ENCODE assay signal across 28 cellular contexts in genomic region chr5:115869256-115869655, GRCh38. TPM values are rescaled to one million over a fixed set of nuclear protein-coding genes. Genes with fewer than 3 reads are reported as not detected.
"Had no signal": no experiment of that assay in that cellular context is flagged by ENCODE, and none has a peak within 500 bp of the region (broad histone marks: within the 10 kb centered on the region; RNA-seq: fewer than 3 reads in every experiment).

No MANE protein-coding gene starts in this region.

- H3K27me3 Mint-ChIP-seq: dendritic cell treated with granulocyte-macrophage colony-stimulating factor and Interleukin-4, amounts not matched to agents 40 ng/mL and 50 ng/mL, for 4 days; naive thymus-derived CD8-positive, alpha-beta T cell; progenitor cell of endocrine pancreas; stimulated activated naive CD8-positive, alpha-beta T cell treated with anti-CD3 and anti-CD28 coated beads, Interleukin-15, amount 100 ng/mL, for 72 hours had no signal

- H3K27ac ChIP-seq: colonic mucosa, esophagus muscularis mucosa, parathyroid adenoma, right atrium auricular region, suprapubic skin, transverse colon, upper lobe of right lung, uterus had no signal

- H3K27me3 ChIP-seq: colonic mucosa, esophagus muscularis mucosa, right atrium auricular region, suprapubic skin, transverse colon, upper lobe of right lung, uterus had no signal

- H3K4me3 Mint-ChIP-seq: dendritic cell treated with granulocyte-macrophage colony-stimulating factor and Interleukin-4, amounts not matched to agents 40 ng/mL and 50 ng/mL, for 4 days; endodermal cell; naive thymus-derived CD8-positive, alpha-beta T cell; nephron progenitor cell; stimulated activated naive CD8-positive, alpha-beta T cell treated with anti-CD3 and anti-CD28 coated beads, Interleukin-15, amount 100 ng/mL, for 72 hours had no signal

- H3K4me3 ChIP-seq: colonic mucosa, esophagus muscularis mucosa, lung, right atrium auricular region, smooth muscle cell, suprapubic skin, transverse colon, upper lobe of right lung, uterus had no signal

- H3K4me2 ChIP-seq: smooth muscle cell had no signal

- H3K4me1 Mint-ChIP-seq: nephron progenitor cell; stimulated activated naive CD8-positive, alpha-beta T cell treated with anti-CD3 and anti-CD28 coated beads, Interleukin-15, amount 100 ng/mL, for 72 hours had no signal

- H3K79me2 ChIP-seq: parathyroid adenoma had no signal

- H3K4me1 ChIP-seq: colonic mucosa, right atrium auricular region, suprapubic skin, uterus had no signal

- H3K36me3 ChIP-seq: colonic mucosa, uterus had no signal

- H3K9me3 Mint-ChIP-seq: dendritic cell treated with granulocyte-macrophage colony-stimulating factor and Interleukin-4, amounts not matched to agents 40 ng/mL and 50 ng/mL, for 4 days; endodermal cell; naive thymus-derived CD8-positive, alpha-beta T cell; nephron progenitor cell; stimulated activated naive CD8-positive, alpha-beta T cell treated with anti-CD3 and anti-CD28 coated beads, Interleukin-15, amount 100 ng/mL, for 72 hours had no signal

- H3K9me3 ChIP-seq: colonic mucosa, esophagus muscularis mucosa, right atrium auricular region, suprapubic skin, transverse colon, upper lobe of right lung, uterus had no signal

- H3K9ac ChIP-seq: parathyroid adenoma had no signal

- H2AFZ ChIP-seq: parathyroid adenoma had no signal

- H3K27ac Mint-ChIP-seq: dendritic cell treated with granulocyte-macrophage colony-stimulating factor and Interleukin-4, amounts not matched to agents 40 ng/mL and 50 ng/mL, for 4 days; endodermal cell; naive thymus-derived CD8-positive, alpha-beta T cell; nephron progenitor cell; progenitor cell of endocrine pancreas; stimulated activated naive CD8-positive, alpha-beta T cell treated with anti-CD3 and anti-CD28 coated beads, Interleukin-15, amount 100 ng/mL, for 72 hours had no signal

- ATAC-seq: left lobe of liver; naive thymus-derived CD8-positive, alpha-beta T cell; sciatic nerve; stimulated activated naive CD8-positive, alpha-beta T cell treated with anti-CD3 and anti-CD28 coated beads, Interleukin-15, amount 100 ng/mL, for 72 hours; upper lobe of right lung had no signal

- DNase-seq: colonic mucosa; effector CD8-positive, alpha-beta T cell; endodermal cell; foreskin melanocyte; kidney; mesendoderm; midbrain; naive thymus-derived CD8-positive, alpha-beta T cell; nephron progenitor cell; stimulated activated CD4-positive, alpha-beta T cell treated with anti-CD3 and anti-CD28 coated beads, Interleukin-12 subunit alpha, Interleukin-12 subunit beta, amount 100 ng/mL, for 4 hours; stimulated activated CD4-positive, alpha-beta T cell treated with anti-CD3 and anti-CD28 coated beads, Interleukin-1b, Interleukin-23, amount 100 ng/mL, for 48 hours; stimulated activated CD4-positive, alpha-beta T cell treated with anti-CD3 and anti-CD28 coated beads, Interleukin-4, amount 100 ng/mL, for 1 hour; stimulated activated CD8-positive, alpha-beta memory T cell treated with anti-CD3 and anti-CD28 coated beads, Interleukin-4, amount 100 ng/mL, for 48 hours; stimulated activated naive CD4-positive, alpha-beta T cell; stimulated activated naive CD8-positive, alpha-beta T cell treated with anti-CD3 and anti-CD28 coated beads, Interleukin-15, amount 100 ng/mL, for 72 hours; transverse colon; upper lobe of right lung; uterus had no signal

RNA-seq across cellular contexts. Expression of gene CDO1, which starts 52.8 kb away (rescaled TPM):
- total RNA-seq: naive thymus-derived CD8-positive, alpha-beta T cell had no signal
- polyA plus RNA-seq: naive thymus-derived CD8-positive, alpha-beta T cell had no signal
